ENCODE assay signal across 20 cellular contexts in genomic region chr11:69947059-69947771, GRCh38.
DNase-seq lines count a peak whose midpoint lies in the region; ATAC-seq, FAIRE-seq and TF ChIP-seq lines count a peak whose summit lies in the region.
"Had no signal": no experiment of that assay in that cellular context is flagged by ENCODE, and none has a peak within 500 bp of the region (broad histone marks: within the 10 kb centered on the region; RNA-seq: fewer than 3 reads in every experiment).

No MANE protein-coding gene starts in this region.

- no peak overlapping the region for H3K9ac ChIP-seq in kidney (ENCODE audit: low read length in 2 of 2)
- H3K9ac ChIP-seq: KMS-11 had no signal

- peak; percentile 37 for ATAC-seq in stimulated activated naive CD8-positive, alpha-beta T cell treated with anti-CD3 and anti-CD28 coated beads, Interleukin-15, amount 100 ng/mL, for 72 hours
- ATAC-seq in stimulated activated naive CD8-positive, alpha-beta T cell treated with anti-CD3 and anti-CD28 coated beads, Interleukin-15, Interleukin-2, amounts not matched to agents 100 U/mL and 50 U/mL, for 24 hours = no peak
- no peak for ATAC-seq in GM18861 (IDR thresholded peaks at IDR 0.05; ENCODE audit: unreplicated experiment)
- ATAC-seq: heart right ventricle had no signal

- no peak for DNase-seq in stimulated activated naive CD8-positive, alpha-beta T cell treated with anti-CD3 and anti-CD28 coated beads, Interleukin-15, amount 100 ng/mL, for 72 hours
- DNase-seq in stimulated activated naive CD8-positive, alpha-beta T cell treated with anti-CD3 and anti-CD28 coated beads, Interleukin-15, Interleukin-2, amounts not matched to agents 100 U/mL and 50 U/mL, for 24 hours = no peak
- DNase-seq in kidney (peak; percentile 3), osteoblast (ENCODE audit: insufficient read length, low spot score, missing footprints) (no peak), NCI-H187 (lab: John Stamatoyannopoulos, UW) (no peak)
- no peak for DNase-seq in stimulated activated CD8-positive, alpha-beta memory T cell treated with anti-CD3 and anti-CD28 coated beads, Interleukin-4, amount 100 ng/mL, for 48 hours
- DNase-seq: activated naive CD4-positive, alpha-beta T cell; anterior cingulate cortex; CD4-positive, alpha-beta memory T cell; effector memory CD4-positive, alpha-beta T cell; mesenchymal stem cell; NCI-H1105; NCI-H2081 treated with DMSO at 0.1 percent for 48 hours; NCI-H510A; SHP77; T-helper 1 cell had no signal

- H3K79me2 ChIP-seq in osteoblast (ENCODE audit: insufficient read depth, low read length) = no peaks in the 10 kb centered on the region

- H2AFZ ChIP-seq in osteoblast (ENCODE audit: low read length) = no peak overlapping the region

- no peak overlapping the region for H3K27ac Mint-ChIP-seq in stimulated activated naive CD8-positive, alpha-beta T cell treated with anti-CD3 and anti-CD28 coated beads, Interleukin-15, amount 100 ng/mL, for 72 hours
- H3K27ac Mint-ChIP-seq: CD4-positive, alpha-beta memory T cell had no signal

- H3K4me1 ChIP-seq in kidney (ENCODE audit: control insufficient read depth in 1 of 2, insufficient read depth in 1 of 2, low read depth in 1 of 2, low read length in 2 of 2) = no peaks in the 10 kb centered on the region
- peaks cover 13% of the 10 kb centered on the region for H3K4me1 ChIP-seq in osteoblast (ENCODE audit: insufficient read depth, low read length)

- intact Hi-C loops in kidney (cut with DNase I) = no loop called here

- H3K4me3 ChIP-seq in kidney (ENCODE audit: low read length in 2 of 2) (no peak overlapping the region), osteoblast (ENCODE audit: insufficient read depth, low read length) (no peak overlapping the region)
- H3K4me3 ChIP-seq: heart right ventricle had no signal

- no peaks in the 10 kb centered on the region for H4K20me1 ChIP-seq in osteoblast (ENCODE audit: insufficient read depth, low read length)

- H3K27ac ChIP-seq in kidney (ENCODE audit: low read depth in 2 of 2, low read length in 2 of 2) (no peak overlapping the region), osteoblast (ENCODE audit: low read depth, low read length) (no peak overlapping the region)
- H3K27ac ChIP-seq: heart right ventricle, KMS-11 had no signal

- H3K4me2 ChIP-seq in osteoblast (ENCODE audit: insufficient read depth, low read length) = no peak overlapping the region
- H3K4me2 ChIP-seq: KMS-11 had no signal

- peaks cover 18% of the 10 kb centered on the region for H3K27me3 Mint-ChIP-seq in stimulated activated naive CD8-positive, alpha-beta T cell treated with anti-CD3 and anti-CD28 coated beads, Interleukin-15, amount 100 ng/mL, for 72 hours

- H3K9me3 Mint-ChIP-seq in stimulated activated naive CD8-positive, alpha-beta T cell treated with anti-CD3 and anti-CD28 coated beads, Interleukin-15, amount 100 ng/mL, for 72 hours = no peaks in the 10 kb centered on the region

- peak; percentile 95 for FAIRE-seq in TTC549 (lab: Jason Lieb, UNC)
- peak; percentile 98 for FAIRE-seq in kidney (lab: Jason Lieb, UNC)

- H3K9me3 ChIP-seq in kidney (ENCODE audit: control insufficient read depth in 1 of 2, low read length in 2 of 2) (no peaks in the 10 kb centered on the region), osteoblast (ENCODE audit: low read depth, low read length) (no peaks in the 10 kb centered on the region)

- H3K36me3 ChIP-seq in kidney (ENCODE audit: control insufficient read depth in 1 of 2, insufficient read depth in 2 of 2, low read length in 2 of 2) (no peaks in the 10 kb centered on the region), osteoblast (ENCODE audit: insufficient read depth, low read length) (no peaks in the 10 kb centered on the region)
- H3K36me3 ChIP-seq: heart right ventricle had no signal

- TF ChIP-seq CTCF in kidney (IDR thresholded peaks at IDR 0.05; ENCODE audit: borderline replicate concordance, extremely low read depth, insufficient read depth) (no peak), osteoblast (IDR thresholded peaks at IDR 0.05; ENCODE audit: extremely low read depth, low read depth, low read length) (no peak)

- H3K4me1 Mint-ChIP-seq in stimulated activated naive CD8-positive, alpha-beta T cell treated with anti-CD3 and anti-CD28 coated beads, Interleukin-15, amount 100 ng/mL, for 72 hours = no peaks in the 10 kb centered on the region
- H3K4me1 Mint-ChIP-seq: CD4-positive, alpha-beta memory T cell had no signal

- no peak overlapping the region for H3K4me3 Mint-ChIP-seq in stimulated activated naive CD8-positive, alpha-beta T cell treated with anti-CD3 and anti-CD28 coated beads, Interleukin-15, amount 100 ng/mL, for 72 hours
- H3K4me3 Mint-ChIP-seq: CD4-positive, alpha-beta memory T cell had no signal

- peaks cover 24% of the 10 kb centered on the region for H3K27me3 ChIP-seq in osteoblast (ENCODE audit: insufficient read depth, low read length)
